8 cellular contexts compared by ENCODE assay signal in genomic region chr19:45178262-45179062, GRCh38. TPM values are rescaled to one million over a fixed set of nuclear protein-coding genes. Genes with fewer than 3 reads are reported as not detected.
DNase-seq lines count a peak whose midpoint lies in the region; ATAC-seq and TF ChIP-seq lines count a peak whose summit lies in the region.

TSS of gene BLOC1S3 (plus strand) at chr19:45178784. CDS start at chr19:45179297, 513 bp downstream.

- peak; percentile 44 for TF ChIP-seq CTCF in GM06990 (IDR thresholded peaks at IDR 0.05; ENCODE audit: insufficient read depth, low read length, poor library complexity, severe bottlenecking)
- peak; percentile 46 for TF ChIP-seq CTCF in HFF-Myc (IDR thresholded peaks at IDR 0.05; ENCODE audit: low read depth, low read length, missing control alignments)
- TF ChIP-seq CTCF in gastroesophageal sphincter (IDR thresholded peaks at IDR 0.05): peak in 2 of 4 experiments; percentile 8 to 44
- peak; percentile 12 for TF ChIP-seq CTCF in neutrophil (IDR thresholded peaks at IDR 0.05)

- CTCF ChIA-PET in activated naive CD4-positive, alpha-beta T cell treated with anti-CD3 and anti-CD28 coated beads for 36 hours (lab: Charles Lee): interaction anchor here (0.7 to 1.4 kb wide), 3 partner anchors 139 to 176 kb away, joined by 3 to 4 read pairs (median 3); partner anchors contain the start of gene CLASRP

- H3K27me3 ChIP-seq in GM06990 (replicated peaks; ENCODE audit: control insufficient read depth, insufficient read depth, low read length) (no peaks in the 10 kb centered on the region), gastroesophageal sphincter (no peaks in the 10 kb centered on the region), neutrophil (no peaks in the 10 kb centered on the region)

- H3K27me3 Mint-ChIP-seq in activated naive CD4-positive, alpha-beta T cell treated with anti-CD3 and anti-CD28 coated beads for 36 hours (ENCODE audit: low read depth): no peaks in the 10 kb centered on the region

- H3K4me1 Mint-ChIP-seq in activated naive CD4-positive, alpha-beta T cell treated with anti-CD3 and anti-CD28 coated beads for 36 hours (ENCODE audit: low read depth): peaks cover 44% of the 10 kb centered on the region

- peak; percentile 74 to 77 for TF ChIP-seq POLR2A in gastroesophageal sphincter (IDR thresholded peaks at IDR 0.05)

- H3K27ac Mint-ChIP-seq in activated naive CD4-positive, alpha-beta T cell treated with anti-CD3 and anti-CD28 coated beads for 36 hours: peak within 1 kb of the TSS; percentile 86

- H3K36me3 ChIP-seq in GM06990 (ENCODE audit: control insufficient read depth, insufficient read depth, low read length): no peaks in the 10 kb centered on the region; the same call in none of the 2 replicates
- peaks cover 0 to 11% of the 10 kb centered on the region in 2 donors for H3K36me3 ChIP-seq in gastroesophageal sphincter
- no peaks in the 10 kb centered on the region for H3K36me3 ChIP-seq in neutrophil

- H3K4me1 ChIP-seq in gastroesophageal sphincter (peaks cover 0 to 41% (median 24%) of the 10 kb centered on the region in 3 donors), neutrophil (ENCODE audit: control insufficient read depth in 1 of 2, insufficient read depth in 1 of 2, low read depth in 1 of 2, low read length in 1 of 2) (peaks cover 74 to 76% of the 10 kb centered on the region in 2 experiments)

- DNase-seq in GM06990 (ENCODE audit: extremely low read depth, insufficient read length) (peak; percentile 99), HFF-Myc (ENCODE audit: extremely low read depth, low read depth) (peak; percentile 100), NAMALWA (ENCODE audit: low spot score) (peak; percentile 100), SK-N-DZ (ENCODE audit: low spot score) (peak; percentile 100), superior temporal gyrus (ENCODE audit: extremely low spot score) (peak; percentile 100)
- DNase-seq in activated naive CD4-positive, alpha-beta T cell treated with anti-CD3 and anti-CD28 coated beads for 36 hours: peak; percentile 100

- 0 to 4% methylated on average over 5 of the region's 50 CpGs for WGBS in gastroesophageal sphincter (ENCODE audit: low coverage in 1 of 2), 2 donors

- H3K4me3 ChIP-seq in GM06990 (replicated peaks; ENCODE audit: low read depth, low read length): peak within 1 kb of the TSS; percentile 93
- peak within 1 kb of the TSS; percentile 95 for H3K4me3 ChIP-seq in HFF-Myc (replicated peaks; ENCODE audit: low read depth, low read length)
- peak within 1 kb of the TSS; percentile 63 to 98 for H3K4me3 ChIP-seq in gastroesophageal sphincter
- H3K4me3 ChIP-seq in neutrophil (ENCODE audit: low read depth in 1 of 2, low read length in 1 of 2): peak within 1 kb of the TSS; percentile 80 to 87

- H3K36me3 Mint-ChIP-seq in activated naive CD4-positive, alpha-beta T cell treated with anti-CD3 and anti-CD28 coated beads for 36 hours (ENCODE audit: low read depth): peaks cover 2% of the 10 kb centered on the region

- H3K4me3 Mint-ChIP-seq in activated naive CD4-positive, alpha-beta T cell treated with anti-CD3 and anti-CD28 coated beads for 36 hours: peak within 1 kb of the TSS; percentile 80

- H3K9me3 ChIP-seq in gastroesophageal sphincter: no peaks in the 10 kb centered on the region
- no peaks in the 10 kb centered on the region for H3K9me3 ChIP-seq in neutrophil

- H3K9me3 Mint-ChIP-seq in activated naive CD4-positive, alpha-beta T cell treated with anti-CD3 and anti-CD28 coated beads for 36 hours: no peaks in the 10 kb centered on the region

- peak within 1 kb of the TSS; percentile 90 to 96 (median 95) for H3K27ac ChIP-seq in gastroesophageal sphincter
- H3K27ac ChIP-seq in neutrophil: peak within 1 kb of the TSS; percentile 96

- ATAC-seq in gastroesophageal sphincter: peak; percentile 96

- no peak for TF ChIP-seq EP300 in gastroesophageal sphincter (IDR thresholded peaks at IDR 0.05)

- intact Hi-C loops in activated naive CD4-positive, alpha-beta T cell treated with anti-CD3 and anti-CD28 coated beads for 36 hours (cut with micrococcal nuclease): loop anchor here (1.0 to 10.0 kb wide), 11 partner anchors 14 to 516 kb away; partner anchors contain the start of genes BCL3, CLPTM1, ERCC2 and GEMIN7

RNA-seq across cellular contexts. Expression of gene BLOC1S3, which starts in this region (rescaled TPM):
- polyA plus RNA-seq in SK-N-DZ (2014; cell fraction: cytosol; rRNA removed): 4.8 and 6.0 TPM in 2 replicates
- polyA plus RNA-seq in SK-N-DZ (2014; cell fraction: nucleus; rRNA removed): 3.1 and 12.5 TPM in 2 replicates
- 1 to 10 TPM; 5.1 to 6.5 TPM for total RNA-seq in activated naive CD4-positive, alpha-beta T cell treated with anti-CD3 and anti-CD28 coated beads for 36 hours
- 10 to 100 TPM in 1 of 4 donors, 1 to 10 TPM in 3; 5.0 to 17.0 (median 7.8) TPM for total RNA-seq in gastroesophageal sphincter

Comparison
In these comparisons a context has a peak if more than half of its experiments do, and no peak if none do; other contexts are left out.
1. Peak in every context shown above with its lines: DNase-seq, ATAC-seq, H3K4me3 ChIP-seq and H3K27ac ChIP-seq.